In genomic region chr1:114482585-114482984, GRCh38 we compare ENCODE assay signal across 8 cellular contexts. TPM values are rescaled to one million over a fixed set of nuclear protein-coding genes. Genes with fewer than 3 reads are reported as not detected.
DNase-seq lines count a peak whose midpoint lies in the region; ATAC-seq lines count a peak whose summit lies in the region.

No MANE protein-coding gene starts in this region.

- no peak overlapping the region for H3K18ac ChIP-seq in trophoblast cell (ENCODE audit: low read length)

- WGBS in trophoblast cell (ENCODE audit: extremely low coverage, insufficient coverage, insufficient read length), result no CpG with 5 or more reads among the region's 3 CpGs

- H2AK5ac ChIP-seq in trophoblast cell (ENCODE audit: low read length), result no peak overlapping the region

- no peak overlapping the region for H4K8ac ChIP-seq in trophoblast cell (ENCODE audit: low read depth, low read length)

- peaks cover 0 to 2% of the 10 kb centered on the region in 2 experiments for H3K36me3 ChIP-seq in trophoblast cell (ENCODE audit: control insufficient read depth in 1 of 2, insufficient read depth in 2 of 2, low read length in 2 of 2)

- peak overlapping the region; percentile 49 for H3K4me3 Mint-ChIP-seq in activated CD4-positive, alpha-beta T cell treated with anti-CD3 and anti-CD28 coated beads, Interleukin-2, amount 10 ng/mL, durations not matched to agents 24 days and 14 days

- ATAC-seq in HG02623 (IDR thresholded peaks at IDR 0.05; ENCODE audit: unreplicated experiment), result peak; percentile 80

- no peak overlapping the region for H3K4me2 ChIP-seq in trophoblast cell (ENCODE audit: low read length)

- peak; percentile 78 for DNase-seq in activated CD4-positive, alpha-beta T cell treated with anti-CD3 and anti-CD28 coated beads, Interleukin-2, amount 10 ng/mL, durations not matched to agents 24 days and 14 days
- DNase-seq in activated CD4-positive, alpha-beta T cell treated with anti-CD3 and anti-CD28 coated beads, Interleukin-2, amount 50 U/mL, for 48 hours, result no peak
- peak; percentile 93 for DNase-seq in SIG-M5 treated with dmso at 0.1 percent for 504 hours (lab: John Stamatoyannopoulos, UW; ENCODE audit: unreplicated experiment)
- peak; percentile 63 to 90 for DNase-seq in trophoblast cell
- DNase-seq in HuH-7 (ENCODE audit: low spot score), result no peak
- DNase-seq in NCI-H1436 treated with DMSO at 0.1 percent for 48 hours (lab: John Stamatoyannopoulos, UW), result no peak
- no peak for DNase-seq in cortex of kidney (lab: John Stamatoyannopoulos, UW)

- peak overlapping the region; percentile 44 for H3K4ac ChIP-seq in trophoblast cell (ENCODE audit: low read depth, low read length)

- intact Hi-C loops in activated CD4-positive, alpha-beta T cell treated with anti-CD3 and anti-CD28 coated beads, Interleukin-2, amount 10 ng/mL, durations not matched to agents 24 days and 14 days (cut with micrococcal nuclease), result no loop called here

- H3K9ac ChIP-seq in trophoblast cell (ENCODE audit: low read length), result no peak overlapping the region

- H3K27ac Mint-ChIP-seq in activated CD4-positive, alpha-beta T cell treated with anti-CD3 and anti-CD28 coated beads, Interleukin-2, amount 10 ng/mL, durations not matched to agents 24 days and 14 days, result peak overlapping the region; percentile 54

- no peak overlapping the region for H2BK12ac ChIP-seq in trophoblast cell (ENCODE audit: low read length)

- H3K36me3 Mint-ChIP-seq in activated CD4-positive, alpha-beta T cell treated with anti-CD3 and anti-CD28 coated beads, Interleukin-2, amount 10 ng/mL, durations not matched to agents 24 days and 14 days (ENCODE audit: low read depth), result peaks cover 31% of the 10 kb centered on the region

- no peak overlapping the region for H2BK5ac ChIP-seq in trophoblast cell (ENCODE audit: low read depth, low read length, poor library complexity)

- H3K4me1 Mint-ChIP-seq in activated CD4-positive, alpha-beta T cell treated with anti-CD3 and anti-CD28 coated beads, Interleukin-2, amount 10 ng/mL, durations not matched to agents 24 days and 14 days, result peaks cover 29% of the 10 kb centered on the region

- H4K12ac ChIP-seq in trophoblast cell (ENCODE audit: low read depth, low read length), result no peak overlapping the region

- H2BK120ac ChIP-seq in trophoblast cell (ENCODE audit: insufficient read depth, low read length, poor library complexity), result no peak overlapping the region

- no peak overlapping the region for H3K14ac ChIP-seq in trophoblast cell (ENCODE audit: low read length)

- H2AFZ ChIP-seq in trophoblast cell (ENCODE audit: insufficient read depth, low read length, poor library complexity), result no peak overlapping the region

- no peak overlapping the region for H4K91ac ChIP-seq in trophoblast cell (ENCODE audit: low read depth, low read length)

- H3K9me3 ChIP-seq in trophoblast cell (ENCODE audit: insufficient read depth, low read depth, low read length), result no peaks in the 10 kb centered on the region

- H3K27me3 Mint-ChIP-seq in activated CD4-positive, alpha-beta T cell treated with anti-CD3 and anti-CD28 coated beads, Interleukin-2, amount 10 ng/mL, durations not matched to agents 24 days and 14 days, result no peaks in the 10 kb centered on the region

- no peaks in the 10 kb centered on the region for H3K27me3 ChIP-seq in trophoblast cell (ENCODE audit: insufficient read depth, low read length)

- no peak overlapping the region for H3K4me3 ChIP-seq in trophoblast cell (ENCODE audit: low read depth, low read length)

- no peaks in the 10 kb centered on the region for H3K79me1 ChIP-seq in trophoblast cell (ENCODE audit: low read length)

- H3K79me2 ChIP-seq in trophoblast cell (ENCODE audit: control insufficient read depth, insufficient read depth, low read length, poor library complexity), result peaks cover 14% of the 10 kb centered on the region

- H3K4me1 ChIP-seq in trophoblast cell (ENCODE audit: control insufficient read depth in 1 of 2, insufficient read depth in 2 of 2, low read length in 2 of 2), result peaks cover 6 to 8% of the 10 kb centered on the region in 2 experiments

- peaks cover 3% of the 10 kb centered on the region for H3K9me3 Mint-ChIP-seq in activated CD4-positive, alpha-beta T cell treated with anti-CD3 and anti-CD28 coated beads, Interleukin-2, amount 10 ng/mL, durations not matched to agents 24 days and 14 days

- H3K23ac ChIP-seq in trophoblast cell (ENCODE audit: low read length), result no peak overlapping the region

- H3K27ac ChIP-seq in trophoblast cell (ENCODE audit: low read depth, low read length), result peak overlapping the region; percentile 44

RNA-seq across cellular contexts. Expression of gene TRIM33, which starts 28.4 kb away (rescaled TPM):
- 37.7 and 39.7 TPM in 2 replicates for total RNA-seq in activated CD4-positive, alpha-beta T cell treated with anti-CD3 and anti-CD28 coated beads, Interleukin-2, amount 10 ng/mL, durations not matched to agents 24 days and 14 days
- polyA plus RNA-seq in trophoblast cell (2013), result 110 and 120 TPM in 2 replicates

Comparison
In these comparisons a context has a peak if more than half of its experiments do, and no peak if none do; other contexts are left out.
1. DNase-seq: peak in activated CD4-positive, alpha-beta T cell treated with anti-CD3 and anti-CD28 coated beads, Interleukin-2, amount 10 ng/mL, durations not matched to agents 24 days and 14 days (single experiment), SIG-M5 treated with dmso at 0.1 percent for 504 hours (single experiment) and trophoblast cell (2 of 2); none in activated CD4-positive, alpha-beta T cell treated with anti-CD3 and anti-CD28 coated beads, Interleukin-2, amount 50 U/mL, for 48 hours (0 of 2), HuH-7 (single experiment), NCI-H1436 treated with DMSO at 0.1 percent for 48 hours (single experiment) and cortex of kidney (single experiment).